2 cellular contexts compared by ENCODE assay signal in the genomic region with DNA sequence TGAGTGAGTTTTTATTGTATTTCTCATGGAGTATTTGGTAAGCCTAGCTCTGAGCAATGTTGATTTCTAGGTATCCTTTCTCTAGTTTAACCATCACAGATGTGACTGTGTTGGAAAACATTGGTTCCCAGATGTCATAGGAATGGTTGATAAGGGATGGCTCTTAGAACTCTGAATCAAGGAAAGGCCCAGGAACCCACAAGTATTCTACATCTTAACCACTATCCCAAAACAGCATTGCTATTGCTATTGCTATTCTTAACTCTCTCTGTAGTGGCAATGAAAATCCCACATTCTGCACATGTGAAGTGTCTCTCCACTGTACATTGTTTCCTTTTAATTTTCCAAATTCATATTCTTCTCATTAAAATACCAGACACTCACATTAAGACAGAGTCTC.
TF ChIP-seq lines count a peak whose summit lies in the region.

No MANE protein-coding gene starts in this region.

TF ChIP-seq in IMR-90, 13 proteins besides CTCF, POLR2A, EP300 and RAD21:
- TF ChIP-seq NFE2L2 (IDR thresholded peaks at IDR 0.05; ENCODE audit: low read depth, low read length) (no peak), BHLHE40 (IDR thresholded peaks at IDR 0.05; ENCODE audit: low read depth, low read length) (no peak), RFX5 (IDR thresholded peaks at IDR 0.05; ENCODE audit: low read depth, low read length) (no peak), CEBPB (IDR thresholded peaks at IDR 0.05; ENCODE audit: low read depth, low read length) (no peak), CHD1 (IDR thresholded peaks at IDR 0.05; ENCODE audit: low read depth, low read length) (no peak), SMC3 (IDR thresholded peaks at IDR 0.05; ENCODE audit: low read depth, low read length) (no peak), MAZ (IDR thresholded peaks at IDR 0.05; ENCODE audit: borderline replicate concordance, low read depth, low read length) (no peak), MAFK (IDR thresholded peaks at IDR 0.05; ENCODE audit: low read depth, low read length) (no peak), FOS (IDR thresholded peaks at IDR 0.05; ENCODE audit: low read depth, low read length) (no peak), MXI1 (IDR thresholded peaks at IDR 0.05; ENCODE audit: borderline replicate concordance, low read depth, low read length) (no peak), USF2 (IDR thresholded peaks at IDR 0.05; ENCODE audit: low read depth, low read length) (no peak), RCOR1 (IDR thresholded peaks at IDR 0.05; ENCODE audit: insufficient replicate concordance, low read length) (no peak)
- TF ChIP-seq, protein P1, sequence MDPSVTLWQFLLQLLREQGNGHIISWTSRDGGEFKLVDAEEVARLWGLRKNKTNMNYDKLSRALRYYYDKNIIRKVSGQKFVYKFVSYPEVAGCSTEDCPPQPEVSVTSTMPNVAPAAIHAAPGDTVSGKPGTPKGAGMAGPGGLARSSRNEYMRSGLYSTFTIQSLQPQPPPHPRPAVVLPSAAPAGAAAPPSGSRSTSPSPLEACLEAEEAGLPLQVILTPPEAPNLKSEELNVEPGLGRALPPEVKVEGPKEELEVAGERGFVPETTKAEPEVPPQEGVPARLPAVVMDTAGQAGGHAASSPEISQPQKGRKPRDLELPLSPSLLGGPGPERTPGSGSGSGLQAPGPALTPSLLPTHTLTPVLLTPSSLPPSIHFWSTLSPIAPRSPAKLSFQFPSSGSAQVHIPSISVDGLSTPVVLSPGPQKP (IDR thresholded peaks at IDR 0.05; ENCODE audit: borderline replicate concordance, low read depth, low read length): no peak
TF ChIP-seq in IMR-90: peak in this region for 0.

TF ChIP-seq in H1, 55 proteins besides CTCF, POLR2A, EP300 and RAD21:
- TF ChIP-seq TAF7 (optimal IDR thresholded peaks at IDR 0.05; ENCODE audit: borderline replicate concordance, low read depth, low read length): no peak
- no peak for TF ChIP-seq YY1 (IDR thresholded peaks at IDR 0.05; ENCODE audit: low read depth, low read length)
- TF ChIP-seq GTF2F1 (IDR thresholded peaks at IDR 0.05; ENCODE audit: borderline replicate concordance, low read depth, low read length): no peak
- TF ChIP-seq ZNF274 (IDR thresholded peaks at IDR 0.05; ENCODE audit: borderline replicate concordance, extremely low read depth, low read length): no peak
- no peak for TF ChIP-seq PHF8 (conservative IDR thresholded peaks at IDR 0.05; ENCODE audit: low read depth, low read length)
- TF ChIP-seq POLR2AphosphoS5 (IDR thresholded peaks at IDR 0.05; ENCODE audit: low read depth, low read length): no peak
- no peak for TF ChIP-seq BACH1 (IDR thresholded peaks at IDR 0.05; ENCODE audit: low read length)
- TF ChIP-seq JUN (IDR thresholded peaks at IDR 0.05; ENCODE audit: low read depth, low read length): no peak
- no peak for TF ChIP-seq SP2 (IDR thresholded peaks at IDR 0.05; ENCODE audit: low read length)
- TF ChIP-seq, protein P2, sequence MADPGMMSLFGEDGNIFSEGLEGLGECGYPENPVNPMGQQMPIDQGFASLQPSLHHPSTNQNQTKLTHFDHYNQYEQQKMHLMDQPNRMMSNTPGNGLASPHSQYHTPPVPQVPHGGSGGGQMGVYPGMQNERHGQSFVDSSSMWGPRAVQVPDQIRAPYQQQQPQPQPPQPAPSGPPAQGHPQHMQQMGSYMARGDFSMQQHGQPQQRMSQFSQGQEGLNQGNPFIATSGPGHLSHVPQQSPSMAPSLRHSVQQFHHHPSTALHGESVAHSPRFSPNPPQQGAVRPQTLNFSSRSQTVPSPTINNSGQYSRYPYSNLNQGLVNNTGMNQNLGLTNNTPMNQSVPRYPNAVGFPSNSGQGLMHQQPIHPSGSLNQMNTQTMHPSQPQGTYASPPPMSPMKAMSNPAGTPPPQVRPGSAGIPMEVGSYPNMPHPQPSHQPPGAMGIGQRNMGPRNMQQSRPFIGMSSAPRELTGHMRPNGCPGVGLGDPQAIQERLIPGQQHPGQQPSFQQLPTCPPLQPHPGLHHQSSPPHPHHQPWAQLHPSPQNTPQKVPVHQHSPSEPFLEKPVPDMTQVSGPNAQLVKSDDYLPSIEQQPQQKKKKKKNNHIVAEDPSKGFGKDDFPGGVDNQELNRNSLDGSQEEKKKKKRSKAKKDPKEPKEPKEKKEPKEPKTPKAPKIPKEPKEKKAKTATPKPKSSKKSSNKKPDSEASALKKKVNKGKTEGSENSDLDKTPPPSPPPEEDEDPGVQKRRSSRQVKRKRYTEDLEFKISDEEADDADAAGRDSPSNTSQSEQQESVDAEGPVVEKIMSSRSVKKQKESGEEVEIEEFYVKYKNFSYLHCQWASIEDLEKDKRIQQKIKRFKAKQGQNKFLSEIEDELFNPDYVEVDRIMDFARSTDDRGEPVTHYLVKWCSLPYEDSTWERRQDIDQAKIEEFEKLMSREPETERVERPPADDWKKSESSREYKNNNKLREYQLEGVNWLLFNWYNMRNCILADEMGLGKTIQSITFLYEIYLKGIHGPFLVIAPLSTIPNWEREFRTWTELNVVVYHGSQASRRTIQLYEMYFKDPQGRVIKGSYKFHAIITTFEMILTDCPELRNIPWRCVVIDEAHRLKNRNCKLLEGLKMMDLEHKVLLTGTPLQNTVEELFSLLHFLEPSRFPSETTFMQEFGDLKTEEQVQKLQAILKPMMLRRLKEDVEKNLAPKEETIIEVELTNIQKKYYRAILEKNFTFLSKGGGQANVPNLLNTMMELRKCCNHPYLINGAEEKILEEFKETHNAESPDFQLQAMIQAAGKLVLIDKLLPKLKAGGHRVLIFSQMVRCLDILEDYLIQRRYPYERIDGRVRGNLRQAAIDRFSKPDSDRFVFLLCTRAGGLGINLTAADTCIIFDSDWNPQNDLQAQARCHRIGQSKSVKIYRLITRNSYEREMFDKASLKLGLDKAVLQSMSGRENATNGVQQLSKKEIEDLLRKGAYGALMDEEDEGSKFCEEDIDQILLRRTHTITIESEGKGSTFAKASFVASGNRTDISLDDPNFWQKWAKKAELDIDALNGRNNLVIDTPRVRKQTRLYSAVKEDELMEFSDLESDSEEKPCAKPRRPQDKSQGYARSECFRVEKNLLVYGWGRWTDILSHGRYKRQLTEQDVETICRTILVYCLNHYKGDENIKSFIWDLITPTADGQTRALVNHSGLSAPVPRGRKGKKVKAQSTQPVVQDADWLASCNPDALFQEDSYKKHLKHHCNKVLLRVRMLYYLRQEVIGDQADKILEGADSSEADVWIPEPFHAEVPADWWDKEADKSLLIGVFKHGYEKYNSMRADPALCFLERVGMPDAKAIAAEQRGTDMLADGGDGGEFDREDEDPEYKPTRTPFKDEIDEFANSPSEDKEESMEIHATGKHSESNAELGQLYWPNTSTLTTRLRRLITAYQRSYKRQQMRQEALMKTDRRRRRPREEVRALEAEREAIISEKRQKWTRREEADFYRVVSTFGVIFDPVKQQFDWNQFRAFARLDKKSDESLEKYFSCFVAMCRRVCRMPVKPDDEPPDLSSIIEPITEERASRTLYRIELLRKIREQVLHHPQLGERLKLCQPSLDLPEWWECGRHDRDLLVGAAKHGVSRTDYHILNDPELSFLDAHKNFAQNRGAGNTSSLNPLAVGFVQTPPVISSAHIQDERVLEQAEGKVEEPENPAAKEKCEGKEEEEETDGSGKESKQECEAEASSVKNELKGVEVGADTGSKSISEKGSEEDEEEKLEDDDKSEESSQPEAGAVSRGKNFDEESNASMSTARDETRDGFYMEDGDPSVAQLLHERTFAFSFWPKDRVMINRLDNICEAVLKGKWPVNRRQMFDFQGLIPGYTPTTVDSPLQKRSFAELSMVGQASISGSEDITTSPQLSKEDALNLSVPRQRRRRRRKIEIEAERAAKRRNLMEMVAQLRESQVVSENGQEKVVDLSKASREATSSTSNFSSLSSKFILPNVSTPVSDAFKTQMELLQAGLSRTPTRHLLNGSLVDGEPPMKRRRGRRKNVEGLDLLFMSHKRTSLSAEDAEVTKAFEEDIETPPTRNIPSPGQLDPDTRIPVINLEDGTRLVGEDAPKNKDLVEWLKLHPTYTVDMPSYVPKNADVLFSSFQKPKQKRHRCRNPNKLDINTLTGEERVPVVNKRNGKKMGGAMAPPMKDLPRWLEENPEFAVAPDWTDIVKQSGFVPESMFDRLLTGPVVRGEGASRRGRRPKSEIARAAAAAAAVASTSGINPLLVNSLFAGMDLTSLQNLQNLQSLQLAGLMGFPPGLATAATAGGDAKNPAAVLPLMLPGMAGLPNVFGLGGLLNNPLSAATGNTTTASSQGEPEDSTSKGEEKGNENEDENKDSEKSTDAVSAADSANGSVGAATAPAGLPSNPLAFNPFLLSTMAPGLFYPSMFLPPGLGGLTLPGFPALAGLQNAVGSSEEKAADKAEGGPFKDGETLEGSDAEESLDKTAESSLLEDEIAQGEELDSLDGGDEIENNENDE (IDR thresholded peaks at IDR 0.05; ENCODE audit: insufficient replicate concordance, low read length): no peak
- TF ChIP-seq ASH2L (IDR thresholded peaks at IDR 0.05; ENCODE audit: low read length): no peak
- TF ChIP-seq CREB1 (IDR thresholded peaks at IDR 0.05): no peak
